8 cellular contexts compared by ENCODE assay signal in the genomic region with DNA sequence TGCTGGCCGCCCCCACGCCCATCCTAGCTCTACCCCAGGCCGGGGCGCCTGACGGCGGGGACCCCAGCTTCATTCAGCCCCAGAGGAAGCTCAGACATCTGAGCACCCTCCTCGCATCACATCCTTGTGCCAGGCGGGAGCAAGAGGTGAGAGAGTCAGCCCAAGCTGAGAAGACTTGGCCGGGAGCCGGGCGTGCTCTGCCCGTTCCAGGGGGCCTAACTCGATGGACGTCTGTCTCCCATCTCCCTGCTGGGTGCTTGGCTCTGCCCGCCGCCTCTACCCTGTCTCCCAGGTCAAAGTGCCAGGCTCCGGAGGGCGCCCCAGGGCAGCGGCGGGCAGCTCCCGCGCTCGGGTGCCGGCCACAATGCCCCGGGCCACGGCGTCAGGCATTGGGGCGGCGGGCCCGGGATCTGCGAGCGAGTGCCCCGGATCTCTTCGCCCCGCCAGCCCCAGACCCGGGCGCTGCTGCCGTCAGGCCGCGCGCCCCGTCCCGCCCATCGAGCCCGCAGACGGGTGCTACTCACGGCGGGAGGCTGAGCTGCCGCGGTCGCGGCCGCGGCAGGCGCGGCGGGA. TPM values are rescaled to one million over a fixed set of nuclear protein-coding genes. Genes with fewer than 3 reads are reported as not detected.
DNase-seq lines count a peak whose midpoint lies in the region; ATAC-seq and TF ChIP-seq lines count a peak whose summit lies in the region.

No MANE protein-coding gene starts in this region.

- H3K9me3 ChIP-seq in SK-N-SH (no peaks in the 10 kb centered on the region), esophagus muscularis mucosa (no peaks in the 10 kb centered on the region), neural progenitor cell (ENCODE audit: low read depth) (no peaks in the 10 kb centered on the region)

- intact Hi-C loops in Calu3 (cut with micrococcal nuclease; ENCODE audit: unreplicated experiment) (loop anchor here (1.0 kb wide), 1 partner anchor 101 kb away; no protein-coding TSS in a partner anchor), esophagus muscularis mucosa (cut with DNase I) (loop anchor here (5.0 to 10.0 kb wide), 3 partner anchors 99 to 211 kb away; partner anchors contain the start of gene HERC1)

- H3K27me3 Mint-ChIP-seq in Calu3 (ENCODE audit: unreplicated experiment): peaks cover 86% of the 10 kb centered on the region
- peaks cover 10% of the 10 kb centered on the region for H3K27me3 Mint-ChIP-seq in neural progenitor cell (ENCODE audit: insufficient read depth, low read depth)

- no peaks in the 10 kb centered on the region for H3K9me3 Mint-ChIP-seq in Calu3 (ENCODE audit: low read depth, unreplicated experiment)
- no peaks in the 10 kb centered on the region for H3K9me3 Mint-ChIP-seq in neural progenitor cell

- BruUV-seq in Calu3 (replicated peaks; lab: Mats Ljungman, UMichigan): no TSS peak

- H3K4me2 ChIP-seq in SK-N-SH (peak overlapping the region; percentile 77), neural progenitor cell (peak overlapping the region; percentile 92)

- H3K27me3 ChIP-seq in SK-N-SH (ENCODE audit: insufficient read depth) (no peaks in the 10 kb centered on the region), esophagus muscularis mucosa (peaks cover 0 to 26% (median 0%) of the 10 kb centered on the region in 4 donors), neural progenitor cell (peaks cover 39% of the 10 kb centered on the region)

- H3K36me3 ChIP-seq in SK-N-SH (replicated peaks in 1 of 2; ENCODE audit: control insufficient read depth in 1 of 2, insufficient read depth in 2 of 2, low read length in 1 of 2) (no peaks in the 10 kb centered on the region), esophagus muscularis mucosa (no peaks in the 10 kb centered on the region), neural progenitor cell (no peaks in the 10 kb centered on the region)

- H3K36me3 Mint-ChIP-seq in Calu3 (ENCODE audit: insufficient read depth, unreplicated experiment): no peaks in the 10 kb centered on the region
- H3K36me3 Mint-ChIP-seq in neural progenitor cell: no peaks in the 10 kb centered on the region

- peak overlapping the region; percentile 61 to 64; a peak in 3 of 4 replicates for H3K4me3 ChIP-seq in SK-N-SH (ENCODE audit: low read depth in 2 of 2, low read length in 1 of 2)
- peak overlapping the region; percentile 61 to 65 (median 62) for H3K4me3 ChIP-seq in esophagus muscularis mucosa
- peak overlapping the region; percentile 70 for H3K4me3 ChIP-seq in neural progenitor cell

- no peaks in the 10 kb centered on the region for H3F3A ChIP-seq in SK-N-SH (replicated peaks; ENCODE audit: insufficient read depth)
- no peaks in the 10 kb centered on the region for H3F3A ChIP-seq in neural progenitor cell (ENCODE audit: low read depth)

- ATAC-seq in GM21723 (IDR thresholded peaks at IDR 0.05; ENCODE audit: unreplicated experiment) (peak; percentile 22), HG03520 (IDR thresholded peaks at IDR 0.05; ENCODE audit: unreplicated experiment) (no peak)

- peaks cover 0 to 14% of the 10 kb centered on the region in 2 experiments; a peak in 1 of 4 replicates for H3K4me1 ChIP-seq in SK-N-SH (ENCODE audit: control insufficient read depth in 1 of 2, insufficient read depth in 2 of 2, low read depth in 1 of 2, low read length in 1 of 2)
- peaks cover 16 to 28% (median 21%) of the 10 kb centered on the region in 4 donors for H3K4me1 ChIP-seq in esophagus muscularis mucosa
- peaks cover 12% of the 10 kb centered on the region for H3K4me1 ChIP-seq in neural progenitor cell

- DNase-seq in Calu3 (no peak), SK-N-SH (peak; percentile 89), esophagus muscularis mucosa (ENCODE audit: extremely low spot score) (no peak), neural progenitor cell (ENCODE audit: low spot score) (no peak), Ammon's horn (ENCODE audit: low spot score) (no peak), GM03348 (ENCODE audit: low spot score) (no peak)

- no peaks in the 10 kb centered on the region for H3K4me1 Mint-ChIP-seq in Calu3 (ENCODE audit: low read depth, unreplicated experiment)
- peaks cover 19% of the 10 kb centered on the region for H3K4me1 Mint-ChIP-seq in neural progenitor cell

- H3K9ac ChIP-seq in SK-N-SH: peak overlapping the region; percentile 52; the same call in 1 of the 2 replicates
- no peak overlapping the region for H3K9ac ChIP-seq in neural progenitor cell

- H4K20me1 ChIP-seq in SK-N-SH (ENCODE audit: insufficient read depth): no peaks in the 10 kb centered on the region
- no peaks in the 10 kb centered on the region for H4K20me1 ChIP-seq in neural progenitor cell (ENCODE audit: low read depth)

- TF ChIP-seq POLR2A in esophagus muscularis mucosa (IDR thresholded peaks at IDR 0.05; ENCODE audit: low read depth): no peak

- CTCF ChIA-PET in Calu3 (lab: Charles Lee) (interaction anchor here (0.5 to 3.2 kb wide), 16 partner anchors 9 to 622 kb away, joined by 3 to 39 read pairs (median 4); no protein-coding TSS in a partner anchor), SK-N-SH (lab: Yijun Ruan, JAX) (interaction anchor here (0.5 to 4.2 kb wide), 45 partner anchors 9 to 1660 kb away, joined by 3 to 34 read pairs (median 4); partner anchors contain the start of gene CIAO2A)

- no peaks in the 10 kb centered on the region for H3K9me2 ChIP-seq in SK-N-SH

- POLR2A ChIA-PET in SK-N-SH (lab: Yijun Ruan, JAX): no interaction called here

- H3K79me2 ChIP-seq in SK-N-SH (ENCODE audit: insufficient read depth) (no peaks in the 10 kb centered on the region), neural progenitor cell (ENCODE audit: low read depth) (no peaks in the 10 kb centered on the region)

- no peak overlapping the region for H3K27ac Mint-ChIP-seq in Calu3 (ENCODE audit: unreplicated experiment)
- no peak overlapping the region for H3K27ac Mint-ChIP-seq in neural progenitor cell

- H3K27ac ChIP-seq in SK-N-SH (ENCODE audit: low read depth in 2 of 2, low read length in 1 of 2) (no peak overlapping the region), esophagus muscularis mucosa (replicated peaks in 1 of 4) (peak overlapping the region in 1 of 4 donors; percentile 36), neural progenitor cell (no peak overlapping the region)

- no peak for TF ChIP-seq RAD21 in SK-N-SH (IDR thresholded peaks at IDR 0.05; ENCODE audit: low read length)

- no peak for TF ChIP-seq EP300 in SK-N-SH (IDR thresholded peaks at IDR 0.05; ENCODE audit: borderline replicate concordance in 1 of 2, low read depth in 1 of 2, low read length in 1 of 2)
- no peak for TF ChIP-seq EP300 in esophagus muscularis mucosa (IDR thresholded peaks at IDR 0.05)

- 13% methylated on average over 51 of the region's 57 CpGs for WGBS in SK-N-SH (ENCODE audit: low lambda C conversion rate)
- WGBS in esophagus muscularis mucosa: 19% methylated on average over 10 of the region's 57 CpGs

- TF ChIP-seq CTCF in Calu3 (IDR thresholded peaks at IDR 0.05; ENCODE audit: unreplicated experiment): no peak
- no peak for TF ChIP-seq CTCF in SK-N-SH (IDR thresholded peaks at IDR 0.05)
- no peak for TF ChIP-seq CTCF in esophagus muscularis mucosa (IDR thresholded peaks at IDR 0.05)
- TF ChIP-seq CTCF in neural progenitor cell (IDR thresholded peaks at IDR 0.05): no peak

- H3K4me3 Mint-ChIP-seq in Calu3 (ENCODE audit: low read depth, unreplicated experiment): peak overlapping the region; percentile 59
- H3K4me3 Mint-ChIP-seq in neural progenitor cell: peak overlapping the region; percentile 81

- H2AFZ ChIP-seq in SK-N-SH (ENCODE audit: low read depth) (peak overlapping the region; percentile 81; the same call in 1 of the 2 replicates), neural progenitor cell (replicated peaks) (peak overlapping the region; percentile 98)

TF ChIP-seq in SK-N-SH, 30 proteins besides CTCF, POLR2A, EP300 and RAD21 (continues in another document):
- TF ChIP-seq USF2 (IDR thresholded peaks at IDR 0.05; ENCODE audit: borderline replicate concordance, low read depth, low read length) (no peak), USF1 (IDR thresholded peaks at IDR 0.05; ENCODE audit: borderline replicate concordance, low read depth) (no peak)

RNA-seq across cellular contexts. Expression of gene DAPK2, which starts 0.4 kb away (rescaled TPM):
- 1.1 and 1.5 TPM in 2 replicates for total RNA-seq in Calu3 (2022)
- 1.2 and 1.4 TPM in 2 replicates for polyA plus RNA-seq in SK-N-SH (2012; rRNA removed)
- polyA plus RNA-seq in SK-N-SH (2012; cell fraction: cytosol; rRNA removed): 0.63 and 0.94 TPM in 2 replicates
- polyA plus RNA-seq in SK-N-SH (2012; cell fraction: nucleus; rRNA removed): 3.1 and 3.7 TPM in 2 replicates
- total RNA-seq in esophagus muscularis mucosa: 10 to 100 TPM in 1 of 4 donors, 1 to 10 TPM in 3; 1.5 to 11.2 (median 7.3) TPM
- 5.4 and 9.7 TPM in 2 replicates for total RNA-seq in neural progenitor cell (ENCODE audit: low replicate concordance)

RNA-seq across cellular contexts. Expression of gene CIAO2A, which starts 47.8 kb away (rescaled TPM):
- total RNA-seq in Calu3 (2022): 73.2 and 86.0 TPM in 2 replicates
- polyA plus RNA-seq in SK-N-SH (2012; rRNA removed): 53.0 and 65.3 TPM in 2 replicates
- polyA plus RNA-seq in SK-N-SH (2012; cell fraction: cytosol; rRNA removed): 76.9 and 96.9 TPM in 2 replicates
- 16.5 and 20.9 TPM in 2 replicates for polyA plus RNA-seq in SK-N-SH (2012; cell fraction: nucleus; rRNA removed)
- total RNA-seq in esophagus muscularis mucosa: 10 to 100 TPM; 15.3 to 24.4 (median 20.4) TPM
- total RNA-seq in neural progenitor cell (ENCODE audit: low replicate concordance): 114 and 210 TPM in 2 replicates

RNA-seq across cellular contexts. Expression of gene SNX1, which starts 49.9 kb away (rescaled TPM):
- total RNA-seq in Calu3 (2022) (108 and 119 TPM in 2 replicates), esophagus muscularis mucosa (10 to 100 TPM; 79.4 to 93.0 (median 87.5) TPM), neural progenitor cell (ENCODE audit: low replicate concordance) (24.0 and 31.3 TPM in 2 replicates)
- polyA plus RNA-seq in SK-N-SH (2012; rRNA removed): 80.7 and 95.7 TPM in 2 replicates
- 80.3 and 80.8 TPM in 2 replicates for polyA plus RNA-seq in SK-N-SH (2012; cell fraction: cytosol; rRNA removed)
- polyA plus RNA-seq in SK-N-SH (2012; cell fraction: nucleus; rRNA removed): 172 and 256 TPM in 2 replicates
